In genomic region chr9:126294331-126295081, GRCh38 we compare ENCODE assay signal across 27 cellular contexts.
"Had no signal": no experiment of that assay in that cellular context is flagged by ENCODE, and none has a peak within 500 bp of the region (broad histone marks: within the 10 kb centered on the region; RNA-seq: fewer than 3 reads in every experiment).

No MANE protein-coding gene starts in this region.

- H3K4me3 Mint-ChIP-seq: activated CD4-positive, alpha-beta memory T cell treated with anti-CD3 and anti-CD28 coated beads, Interleukin-2, amount 10 ng/mL, durations not matched to agents 7 days and 5 days; activated naive CD4-positive, alpha-beta T cell treated with anti-CD3 and anti-CD28 coated beads, Interleukin-2, amount 10 ng/mL, durations not matched to agents 7 days and 5 days; activated naive CD8-positive, alpha-beta T cell; activated naive CD8-positive, alpha-beta T cell treated with anti-CD3 and anti-CD28 coated beads, Interleukin-2, amount 50 U/mL, for 24 hours; activated T-cell treated with anti-CD3 and anti-CD28 coated beads, Interleukin-2, amount 50 U/mL, for 24 hours; brain had no signal

- H3K27me3 ChIP-seq: SJCRH30 had no signal

- H3K4me3 ChIP-seq: SJCRH30, SK-N-MC had no signal

- H3K27ac ChIP-seq: SJCRH30, SK-N-MC, WERI-Rb-1 had no signal

- H3K9me3 Mint-ChIP-seq: activated CD4-positive, alpha-beta memory T cell treated with anti-CD3 and anti-CD28 coated beads, Interleukin-2, amount 10 ng/mL, durations not matched to agents 7 days and 5 days; activated naive CD4-positive, alpha-beta T cell treated with anti-CD3 and anti-CD28 coated beads, Interleukin-2, amount 10 ng/mL, durations not matched to agents 7 days and 5 days; activated naive CD8-positive, alpha-beta T cell treated with anti-CD3 and anti-CD28 coated beads, Interleukin-2, amount 50 U/mL, for 24 hours; activated T-cell treated with anti-CD3 and anti-CD28 coated beads, Interleukin-2, amount 50 U/mL, for 24 hours; activated T-helper 2 cell treated with anti-CD3 and anti-CD28 coated beads, Interferon-gamma antibody, Interleukin-2, Interleukin-4, amounts not matched to agents 10 μg/mL and 5 μg/mL and 100 μg/mL, durations not matched to agents 14 hours and 24 hours and 36 hours had no signal

- H3K36me3 ChIP-seq: SJCRH30, WERI-Rb-1 had no signal

- H3K27ac Mint-ChIP-seq: activated CD4-positive, alpha-beta memory T cell treated with anti-CD3 and anti-CD28 coated beads, Interleukin-2, amount 10 ng/mL, durations not matched to agents 7 days and 5 days; activated naive CD4-positive, alpha-beta T cell treated with anti-CD3 and anti-CD28 coated beads, Interleukin-2, amount 10 ng/mL, durations not matched to agents 7 days and 5 days; activated naive CD8-positive, alpha-beta T cell; activated naive CD8-positive, alpha-beta T cell treated with anti-CD3 and anti-CD28 coated beads, Interleukin-2, amount 50 U/mL, for 24 hours; activated T-cell treated with anti-CD3 and anti-CD28 coated beads, Interleukin-2, amount 50 U/mL, for 24 hours; activated T-helper 2 cell treated with anti-CD3 and anti-CD28 coated beads, Interferon-gamma antibody, Interleukin-2, Interleukin-4, amounts not matched to agents 10 μg/mL and 5 μg/mL and 100 μg/mL, durations not matched to agents 14 hours and 24 hours and 36 hours had no signal

- H3K36me3 Mint-ChIP-seq: activated naive CD4-positive, alpha-beta T cell treated with anti-CD3 and anti-CD28 coated beads, Interleukin-2, amount 10 ng/mL, durations not matched to agents 7 days and 5 days; activated naive CD8-positive, alpha-beta T cell; brain had no signal

- DNase-seq: activated CD4-positive, alpha-beta memory T cell treated with anti-CD3 and anti-CD28 coated beads, Interleukin-2, amount 10 ng/mL, durations not matched to agents 7 days and 5 days; activated CD4-positive, alpha-beta T cell treated with anti-CD3 and anti-CD28 coated beads for 1 hour; activated CD4-positive, alpha-beta T cell treated with anti-CD3 and anti-CD28 coated beads for 48 hours; activated CD4-positive, CD25-positive, alpha-beta regulatory T cell; activated naive CD4-positive, alpha-beta T cell treated with anti-CD3 and anti-CD28 coated beads, Interleukin-2, amount 10 ng/mL, durations not matched to agents 7 days and 5 days; activated naive CD8-positive, alpha-beta T cell treated with anti-CD3 and anti-CD28 coated beads, Interleukin-2, amount 50 U/mL, for 24 hours; activated T-cell treated with anti-CD3 and anti-CD28 coated beads, Interleukin-2, amount 50 U/mL, for 24 hours; anterior cingulate cortex; caudate nucleus; NCI-H1092 treated with DMSO at 0.1 percent for 48 hours; NCI-H1417; NCI-H146; NCI-H187; NCI-H2029 treated with DMSO at 0.1 percent for 48 hours; NCI-H2107; NCI-H2171 treated with DMSO at 0.1 percent for 48 hours; NCI-H2227 treated with DMSO at 0.1 percent for 48 hours; NCI-H446; NCI-H510A treated with DMSO at 0.1 percent for 48 hours; NCI-H526 treated with DMSO at 0.1 percent for 48 hours; SJCRH30; T1000; WERI-Rb-1 had no signal

- ATAC-seq: activated naive CD8-positive, alpha-beta T cell treated with anti-CD3 and anti-CD28 coated beads, Interleukin-2, amount 50 U/mL, for 24 hours had no signal

- H3K9me3 ChIP-seq: SJCRH30 had no signal

- H3K27me3 Mint-ChIP-seq: activated naive CD8-positive, alpha-beta T cell had no signal

- H3K4me1 Mint-ChIP-seq: activated CD4-positive, alpha-beta memory T cell treated with anti-CD3 and anti-CD28 coated beads, Interleukin-2, amount 10 ng/mL, durations not matched to agents 7 days and 5 days; activated naive CD4-positive, alpha-beta T cell treated with anti-CD3 and anti-CD28 coated beads, Interleukin-2, amount 10 ng/mL, durations not matched to agents 7 days and 5 days; activated naive CD8-positive, alpha-beta T cell treated with anti-CD3 and anti-CD28 coated beads, Interleukin-2, amount 50 U/mL, for 24 hours had no signal
